In genomic region chr16:64475627-64476351, GRCh38 we compare ENCODE assay signal across 15 cellular contexts.
DNase-seq lines count a peak whose midpoint lies in the region; ATAC-seq and TF ChIP-seq lines count a peak whose summit lies in the region.
"Had no signal": no experiment of that assay in that cellular context is flagged by ENCODE, and none has a peak within 500 bp of the region (broad histone marks: within the 10 kb centered on the region; RNA-seq: fewer than 3 reads in every experiment).

No MANE protein-coding gene starts in this region.

- TF ChIP-seq CTCF in astrocyte of the cerebellum (IDR thresholded peaks at IDR 0.05; ENCODE audit: low read depth, low read length, missing control alignments) (no peak), gastroesophageal sphincter (IDR thresholded peaks at IDR 0.05) (peak in 1 of 4 experiments; percentile 13), upper lobe of right lung (IDR thresholded peaks at IDR 0.05) (no peak)

- H3K4me3 ChIP-seq in astrocyte of the cerebellum (ENCODE audit: low read depth, low read length) (no peak overlapping the region), gastroesophageal sphincter (no peak overlapping the region), upper lobe of right lung (no peak overlapping the region)
- H3K4me3 ChIP-seq: breast epithelium, lung had no signal

- no peaks in the 10 kb centered on the region for H3K27me3 ChIP-seq in gastroesophageal sphincter
- no peaks in the 10 kb centered on the region for H3K27me3 ChIP-seq in upper lobe of right lung
- H3K27me3 ChIP-seq: breast epithelium, neutrophil had no signal

- peaks cover 0 to 22% (median 3%) of the 10 kb centered on the region in 3 donors for H3K4me1 ChIP-seq in gastroesophageal sphincter
- no peaks in the 10 kb centered on the region for H3K4me1 ChIP-seq in upper lobe of right lung
- H3K4me1 ChIP-seq: breast epithelium had no signal

- intact Hi-C loops in upper lobe of right lung (cut with DNase I), result no loop called here

- H3K9me3 ChIP-seq in gastroesophageal sphincter (no peaks in the 10 kb centered on the region), upper lobe of right lung (no peaks in the 10 kb centered on the region)
- H3K9me3 ChIP-seq: breast epithelium, neutrophil had no signal

- DNase-seq in astrocyte of the cerebellum (ENCODE audit: low read depth) (peak; percentile 63), myocyte (ENCODE audit: low read depth) (peak; percentile 99), upper lobe of right lung (no peak)
- no peak for DNase-seq in stimulated activated CD4-positive, alpha-beta T cell treated with anti-CD3 and anti-CD28 coated beads, Interleukin-15, amount 100 ng/mL, for 24 hours
- DNase-seq in activated naive CD4-positive, alpha-beta T cell treated with anti-CD3 and anti-CD28 coated beads, Interleukin-2, amount 50 U/mL, for 16 hours, result no peak
- DNase-seq: activated gamma-delta T cell, substantia nigra, T-helper 1 cell had no signal

- TF ChIP-seq EP300 in gastroesophageal sphincter (IDR thresholded peaks at IDR 0.05), result no peak

- TF ChIP-seq POLR2A in gastroesophageal sphincter (IDR thresholded peaks at IDR 0.05), result no peak

- H3K27ac ChIP-seq in gastroesophageal sphincter (peak overlapping the region in 3 of 4 donors; percentile 28 to 34 (median 33)), upper lobe of right lung (peak overlapping the region; percentile 9)
- H3K27ac ChIP-seq: breast epithelium, C4-2B, neutrophil had no signal

- ATAC-seq in gastroesophageal sphincter (peak; percentile 67), upper lobe of right lung (peak; percentile 54), GM18867 (IDR thresholded peaks at IDR 0.05; ENCODE audit: unreplicated experiment) (no peak)
- ATAC-seq: WTC11 had no signal

- 21 to 42% methylated on average over 11 of the region's 11 CpGs for WGBS in gastroesophageal sphincter (ENCODE audit: low coverage in 1 of 2), 2 donors

- in situ Hi-C loops in astrocyte of the cerebellum (cut with HindIII; ENCODE audit: low sequenced_read_pairs), result no loop called here

- H3K36me3 ChIP-seq in gastroesophageal sphincter (no peaks in the 10 kb centered on the region), upper lobe of right lung (no peaks in the 10 kb centered on the region)
- H3K36me3 ChIP-seq: breast epithelium, neutrophil had no signal

Comparison
In these comparisons a context has a peak if more than half of its experiments do, and no peak if none do; other contexts are left out.
1. DNase-seq: peak in astrocyte of the cerebellum (single experiment) and myocyte (single experiment); none in upper lobe of right lung (single experiment), stimulated activated CD4-positive, alpha-beta T cell treated with anti-CD3 and anti-CD28 coated beads, Interleukin-15, amount 100 ng/mL, for 24 hours (single experiment) and activated naive CD4-positive, alpha-beta T cell treated with anti-CD3 and anti-CD28 coated beads, Interleukin-2, amount 50 U/mL, for 16 hours (single experiment).